40 cellular contexts compared by ENCODE assay signal in the genomic region with DNA sequence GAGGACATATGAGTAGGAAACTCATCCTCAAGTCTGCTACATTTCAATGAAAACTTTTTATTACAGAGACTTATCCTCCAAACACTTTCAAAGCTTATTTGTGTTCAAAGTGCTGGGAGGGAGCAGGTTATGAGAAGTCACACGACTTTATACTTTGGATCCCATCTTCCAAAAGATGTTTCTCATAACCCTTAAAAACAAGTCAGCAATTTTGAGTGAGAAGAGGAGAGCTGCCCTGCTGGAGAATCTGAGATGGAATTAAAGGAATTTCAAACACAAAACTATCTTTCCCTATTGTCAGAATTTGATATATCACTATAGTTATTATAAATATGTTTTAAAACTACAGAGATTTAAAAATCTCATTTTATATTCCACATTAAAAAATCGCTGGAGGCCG.
"Had no signal": no experiment of that assay in that cellular context is flagged by ENCODE, and none has a peak within 500 bp of the region (broad histone marks: within the 10 kb centered on the region; RNA-seq: fewer than 3 reads in every experiment).

No MANE protein-coding gene starts in this region.

- H3K4me3 ChIP-seq: adrenal gland, PC-9 had no signal

- ATAC-seq: activated naive CD4-positive, alpha-beta T cell treated with anti-CD3 and anti-CD28 coated beads, Interleukin-2, amount 50 U/mL, for 72 hours; activated T-cell treated with anti-CD3 and anti-CD28 coated beads, Interleukin-2, amount 50 U/mL, for 4 hours; Right ventricle myocardium inferior; SK-N-SH treated with all-trans-retinoic acid at 6 μM for 48 hours; T-cell had no signal

- FAIRE-seq: bronchial epithelial cell, RCC 7860 had no signal

- H3K4me3 Mint-ChIP-seq: activated B cell treated with CpG ODN at 0.5 μM for 24 hours; activated CD4-positive, alpha-beta memory T cell treated with anti-CD3 and anti-CD28 coated beads for 36 hours; activated naive CD4-positive, alpha-beta T cell treated with anti-CD3 and anti-CD28 coated beads for 36 hours; activated T-cell treated with anti-CD3 and anti-CD28 coated beads, Interleukin-2, amount 50 U/mL, for 4 hours; activated T-helper 1 cell treated with anti-CD3 and anti-CD28 coated beads, Interleukin-12 subunit alpha, Interleukin-12 subunit beta, Interleukin-2, Interleukin-4 antibody, amounts not matched to agents 30 ng/mL and 10 ng/mL and 1 ng/mL, durations not matched to agents 14 hours and 24 hours and 36 hours; brain; T-cell had no signal

- H3K27me3 Mint-ChIP-seq: activated B cell treated with CpG ODN at 0.5 μM for 24 hours; activated CD4-positive, alpha-beta memory T cell treated with anti-CD3 and anti-CD28 coated beads for 36 hours; brain; T-cell had no signal

- H3K9me3 ChIP-seq: adrenal gland had no signal

- H3K36me3 ChIP-seq: adrenal gland had no signal

- H3K36me3 Mint-ChIP-seq: activated CD4-positive, alpha-beta memory T cell treated with anti-CD3 and anti-CD28 coated beads for 36 hours; activated naive CD4-positive, alpha-beta T cell treated with anti-CD3 and anti-CD28 coated beads, Interleukin-2, amount 50 U/mL, for 72 hours; T-cell had no signal

- H3K27me3 ChIP-seq: adrenal gland had no signal

- H3K27ac ChIP-seq: adrenal gland, KMS-11, PC-9, RWPE1, VCaP had no signal

- H3K27ac Mint-ChIP-seq: activated B cell treated with CpG ODN at 0.5 μM for 24 hours; activated CD4-positive, alpha-beta memory T cell treated with anti-CD3 and anti-CD28 coated beads for 36 hours; activated naive CD4-positive, alpha-beta T cell treated with anti-CD3 and anti-CD28 coated beads for 36 hours; activated naive CD4-positive, alpha-beta T cell treated with anti-CD3 and anti-CD28 coated beads, Interleukin-2, amount 50 U/mL, for 72 hours; activated T-helper 1 cell treated with anti-CD3 and anti-CD28 coated beads, Interleukin-12 subunit alpha, Interleukin-12 subunit beta, Interleukin-2, Interleukin-4 antibody, amounts not matched to agents 30 ng/mL and 10 ng/mL and 1 ng/mL, durations not matched to agents 14 hours and 24 hours and 36 hours; brain; T-cell had no signal

- DNase-seq: activated B cell treated with CpG ODN at 0.5 μM for 24 hours; activated CD4-positive, alpha-beta memory T cell treated with anti-CD3 and anti-CD28 coated beads for 36 hours; activated CD4-positive, alpha-beta T cell treated with anti-CD3 and anti-CD28 coated beads for 4 hours; activated CD4-positive, alpha-beta T cell treated with anti-CD3 and anti-CD28 coated beads, Interleukin-2, amount 50 U/mL, for 1 hour; activated CD4-positive, CD25-positive, alpha-beta regulatory T cell treated with anti-CD3 and anti-CD28 coated beads, Interleukin-2, amount 50 U/mL, for 72 hours; activated CD8-positive, alpha-beta memory T cell treated with anti-CD3 and anti-CD28 coated beads, Interleukin-2, amount 50 U/mL, for 4 hours; activated gamma-delta T cell treated with Interleukin-2 at 50 U/mL for 16 hours; activated naive CD4-positive, alpha-beta T cell treated with anti-CD3 and anti-CD28 coated beads for 36 hours; activated T-cell treated with anti-CD3 and anti-CD28 coated beads for 4 hours; activated T-cell treated with anti-CD3 and anti-CD28 coated beads, Interleukin-2, amount 50 U/mL, for 4 hours; adrenal gland; caudate nucleus; MM.1S; MV-4-11; NCI-H1092; NCI-H1436 treated with DMSO at 0.1 percent for 48 hours; NCI-H1694 treated with DMSO at 0.1 percent for 48 hours; NCI-H2081; NCI-H2171 treated with DMSO at 0.1 percent for 48 hours; NCI-H2227 treated with DMSO at 0.1 percent for 48 hours; NCI-H446 treated with DMSO at 0.1 percent for 48 hours; NCI-H524; NCI-H69; NCI-H82; NK-92 treated with Interleukin-12 subunit alpha and Interleukin-12 subunit beta, amount 100 ng/mL, for 24 hours; PC-9; SIG-M5; T-cell; T-helper 2 cell; T-helper 9 cell had no signal
